1 cellular context compared by ENCODE assay signal in the genomic region with DNA sequence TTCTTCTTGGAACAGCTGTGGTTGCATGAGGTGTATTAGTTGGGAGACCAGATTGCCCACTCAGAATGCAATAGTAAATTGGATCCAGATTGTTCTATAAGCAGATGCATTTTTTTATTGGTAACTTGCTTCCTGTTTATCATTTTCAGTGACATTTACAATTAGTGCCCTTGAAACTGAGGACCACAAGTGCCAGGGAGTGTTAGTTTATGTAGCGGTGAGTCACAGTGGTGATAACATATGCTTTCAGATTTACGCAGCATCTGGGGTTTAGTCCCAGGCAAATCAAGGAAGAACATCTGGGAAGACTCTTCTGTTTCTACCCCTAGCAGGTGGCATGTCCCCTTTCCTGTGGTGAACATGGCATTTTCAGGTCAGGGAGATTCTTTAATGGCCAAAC.
TF ChIP-seq lines count a peak whose summit lies in the region.

No MANE protein-coding gene starts in this region.

TF ChIP-seq in HEK293, 187 proteins besides CTCF, POLR2A, EP300 and RAD21 (continued from another document and continues in another):
- no peak for TF ChIP-seq ZNF610 (tag by site-specific recombination; IDR thresholded peaks at IDR 0.05; ENCODE audit: borderline replicate concordance)
- TF ChIP-seq GLIS1 (tag by site-specific recombination; IDR thresholded peaks at IDR 0.05): no peak
- no peak for TF ChIP-seq ZNF112 (tag by site-specific recombination; IDR thresholded peaks at IDR 0.05)
- TF ChIP-seq ZNF433 (tag by site-specific recombination; IDR thresholded peaks at IDR 0.05; ENCODE audit: low read depth): no peak
- 0 out of 2 replicates have a peak, but pooled peaks have one; percentile 12 for TF ChIP-seq ZNF10 (tag by site-specific recombination; IDR thresholded peaks at IDR 0.05)
- TF ChIP-seq ZNF394 (tag by site-specific recombination; IDR thresholded peaks at IDR 0.05; ENCODE audit: borderline replicate concordance): no peak
- no peak for TF ChIP-seq ZNF184 (tag by site-specific recombination; IDR thresholded peaks at IDR 0.05)
- no peak for TF ChIP-seq YY2 (tag by site-specific recombination; IDR thresholded peaks at IDR 0.05)
- no peak for TF ChIP-seq KLF8 (tag by site-specific recombination; IDR thresholded peaks at IDR 0.05)
- no peak for TF ChIP-seq ZNF548 (tag by site-specific recombination; IDR thresholded peaks at IDR 0.05)
- TF ChIP-seq SCRT2 (tag by site-specific recombination; IDR thresholded peaks at IDR 0.05): no peak
- TF ChIP-seq, protein P1, sequence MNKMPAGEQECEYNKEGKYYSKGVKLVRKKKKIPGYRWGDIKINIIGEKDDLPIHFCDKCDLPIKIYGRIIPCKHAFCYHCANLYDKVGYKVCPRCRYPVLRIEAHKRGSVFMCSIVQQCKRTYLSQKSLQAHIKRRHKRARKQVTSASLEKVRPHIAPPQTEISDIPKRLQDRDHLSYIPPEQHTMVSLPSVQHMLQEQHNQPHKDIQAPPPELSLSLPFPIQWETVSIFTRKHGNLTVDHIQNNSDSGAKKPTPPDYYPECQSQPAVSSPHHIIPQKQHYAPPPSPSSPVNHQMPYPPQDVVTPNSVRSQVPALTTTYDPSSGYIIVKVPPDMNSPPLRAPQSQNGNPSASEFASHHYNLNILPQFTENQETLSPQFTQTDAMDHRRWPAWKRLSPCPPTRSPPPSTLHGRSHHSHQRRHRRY (tag by site-specific recombination; IDR thresholded peaks at IDR 0.05): no peak
- TF ChIP-seq FEZF1 (tag by site-specific recombination; IDR thresholded peaks at IDR 0.05): peak; percentile 89
- no peak for TF ChIP-seq ZNF660 (tag by site-specific recombination; IDR thresholded peaks at IDR 0.05)
- TF ChIP-seq, protein P2, sequence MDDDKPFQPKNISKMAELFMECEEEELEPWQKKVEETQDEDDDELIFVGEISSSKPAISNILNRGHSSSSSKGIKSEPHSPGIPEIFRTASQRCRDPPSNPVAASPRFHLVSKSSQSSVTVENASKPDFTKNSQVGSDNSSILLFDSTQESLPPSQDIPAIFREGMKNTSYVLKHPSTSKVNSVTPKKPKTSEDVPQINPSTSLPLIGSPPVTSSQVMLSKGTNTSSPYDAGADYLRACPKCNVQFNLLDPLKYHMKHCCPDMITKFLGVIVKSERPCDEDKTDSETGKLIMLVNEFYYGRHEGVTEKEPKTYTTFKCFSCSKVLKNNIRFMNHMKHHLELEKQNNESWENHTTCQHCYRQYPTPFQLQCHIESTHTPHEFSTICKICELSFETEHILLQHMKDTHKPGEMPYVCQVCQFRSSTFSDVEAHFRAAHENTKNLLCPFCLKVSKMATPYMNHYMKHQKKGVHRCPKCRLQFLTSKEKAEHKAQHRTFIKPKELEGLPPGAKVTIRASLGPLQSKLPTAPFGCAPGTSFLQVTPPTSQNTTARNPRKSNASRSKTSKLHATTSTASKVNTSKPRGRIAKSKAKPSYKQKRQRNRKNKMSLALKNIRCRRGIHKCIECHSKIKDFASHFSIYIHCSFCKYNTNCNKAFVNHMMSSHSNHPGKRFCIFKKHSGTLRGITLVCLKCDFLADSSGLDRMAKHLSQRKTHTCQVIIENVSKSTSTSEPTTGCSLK (tag by site-specific recombination; IDR thresholded peaks at IDR 0.05): no peak
- TF ChIP-seq ZNF223 (tag by site-specific recombination; IDR thresholded peaks at IDR 0.05): no peak
- no peak for TF ChIP-seq ZNF792 (tag by site-specific recombination; IDR thresholded peaks at IDR 0.05)
- TF ChIP-seq ZNF221 (tag by site-specific recombination; IDR thresholded peaks at IDR 0.05; ENCODE audit: borderline replicate concordance): no peak
- TF ChIP-seq ZNF837 (tag by site-specific recombination; IDR thresholded peaks at IDR 0.05): no peak
- no peak for TF ChIP-seq ZNF426 (tag by site-specific recombination; IDR thresholded peaks at IDR 0.05)
- no peak for TF ChIP-seq SP2 (tag by site-specific recombination; IDR thresholded peaks at IDR 0.05)
- no peak for TF ChIP-seq ZNF114 (tag by site-specific recombination; IDR thresholded peaks at IDR 0.05)
- TF ChIP-seq ZBTB21 (tag by site-specific recombination; IDR thresholded peaks at IDR 0.05): peak; percentile 49; the same call in 1 of the 2 replicates
- no peak for TF ChIP-seq ZNF76 (tag by site-specific recombination; IDR thresholded peaks at IDR 0.05; ENCODE audit: borderline replicate concordance, low read depth)
- TF ChIP-seq, protein P3, sequence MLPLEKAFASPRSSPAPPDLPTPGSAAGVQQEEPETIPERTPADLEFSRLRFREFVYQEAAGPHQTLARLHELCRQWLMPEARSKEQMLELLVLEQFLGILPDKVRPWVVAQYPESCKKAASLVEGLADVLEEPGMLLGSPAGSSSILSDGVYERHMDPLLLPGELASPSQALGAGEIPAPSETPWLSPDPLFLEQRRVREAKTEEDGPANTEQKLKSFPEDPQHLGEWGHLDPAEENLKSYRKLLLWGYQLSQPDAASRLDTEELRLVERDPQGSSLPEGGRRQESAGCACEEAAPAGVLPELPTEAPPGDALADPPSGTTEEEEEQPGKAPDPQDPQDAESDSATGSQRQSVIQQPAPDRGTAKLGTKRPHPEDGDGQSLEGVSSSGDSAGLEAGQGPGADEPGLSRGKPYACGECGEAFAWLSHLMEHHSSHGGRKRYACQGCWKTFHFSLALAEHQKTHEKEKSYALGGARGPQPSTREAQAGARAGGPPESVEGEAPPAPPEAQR (tag by site-specific recombination; IDR thresholded peaks at IDR 0.05): no peak
- no peak for TF ChIP-seq SP3 (tag by site-specific recombination; IDR thresholded peaks at IDR 0.05)
- TF ChIP-seq ZNF529 (tag by site-specific recombination; IDR thresholded peaks at IDR 0.05; ENCODE audit: insufficient replicate concordance): no peak
- peak; percentile 83 for TF ChIP-seq ZXDB (tag by site-specific recombination; IDR thresholded peaks at IDR 0.05)
- peak; percentile 67 for TF ChIP-seq ZBTB48 (tag by site-specific recombination; IDR thresholded peaks at IDR 0.05)
- no peak for TF ChIP-seq TCF7L2 (IDR thresholded peaks at IDR 0.05; ENCODE audit: borderline replicate concordance, low read depth, low read length)
- no peak for TF ChIP-seq ZNF335 (tag by site-specific recombination; conservative IDR thresholded peaks at IDR 0.05)
- peak; percentile 74 for TF ChIP-seq ZNF629 (tag by site-specific recombination; IDR thresholded peaks at IDR 0.05)
- no peak for TF ChIP-seq ZNF654 (tag by site-specific recombination; IDR thresholded peaks at IDR 0.05; ENCODE audit: low read depth)
- TF ChIP-seq BCL11B (tag by site-specific recombination; IDR thresholded peaks at IDR 0.05; ENCODE audit: low read depth): no peak
- no peak for TF ChIP-seq YY1 (tag by site-specific recombination; IDR thresholded peaks at IDR 0.05)
- no peak for TF ChIP-seq ZNF510 (tag by site-specific recombination; IDR thresholded peaks at IDR 0.05; ENCODE audit: insufficient replicate concordance)
- TF ChIP-seq, protein P4, sequence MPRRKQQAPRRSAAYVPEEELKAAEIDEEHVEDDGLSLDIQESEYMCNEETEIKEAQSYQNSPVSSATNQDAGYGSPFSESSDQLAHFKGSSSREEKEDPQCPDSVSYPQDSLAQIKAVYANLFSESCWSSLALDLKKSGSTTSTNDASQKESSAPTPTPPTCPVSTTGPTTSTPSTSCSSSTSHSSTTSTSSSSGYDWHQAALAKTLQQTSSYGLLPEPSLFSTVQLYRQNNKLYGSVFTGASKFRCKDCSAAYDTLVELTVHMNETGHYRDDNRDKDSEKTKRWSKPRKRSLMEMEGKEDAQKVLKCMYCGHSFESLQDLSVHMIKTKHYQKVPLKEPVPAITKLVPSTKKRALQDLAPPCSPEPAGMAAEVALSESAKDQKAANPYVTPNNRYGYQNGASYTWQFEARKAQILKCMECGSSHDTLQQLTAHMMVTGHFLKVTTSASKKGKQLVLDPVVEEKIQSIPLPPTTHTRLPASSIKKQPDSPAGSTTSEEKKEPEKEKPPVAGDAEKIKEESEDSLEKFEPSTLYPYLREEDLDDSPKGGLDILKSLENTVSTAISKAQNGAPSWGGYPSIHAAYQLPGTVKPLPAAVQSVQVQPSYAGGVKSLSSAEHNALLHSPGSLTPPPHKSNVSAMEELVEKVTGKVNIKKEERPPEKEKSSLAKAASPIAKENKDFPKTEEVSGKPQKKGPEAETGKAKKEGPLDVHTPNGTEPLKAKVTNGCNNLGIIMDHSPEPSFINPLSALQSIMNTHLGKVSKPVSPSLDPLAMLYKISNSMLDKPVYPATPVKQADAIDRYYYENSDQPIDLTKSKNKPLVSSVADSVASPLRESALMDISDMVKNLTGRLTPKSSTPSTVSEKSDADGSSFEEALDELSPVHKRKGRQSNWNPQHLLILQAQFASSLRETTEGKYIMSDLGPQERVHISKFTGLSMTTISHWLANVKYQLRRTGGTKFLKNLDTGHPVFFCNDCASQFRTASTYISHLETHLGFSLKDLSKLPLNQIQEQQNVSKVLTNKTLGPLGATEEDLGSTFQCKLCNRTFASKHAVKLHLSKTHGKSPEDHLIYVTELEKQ (tag by site-specific recombination; IDR thresholded peaks at IDR 0.05; ENCODE audit: borderline replicate concordance): 0 out of 2 replicates have a peak, but pooled peaks have one; percentile 13
- no peak for TF ChIP-seq ZNF701 (tag by site-specific recombination; IDR thresholded peaks at IDR 0.05)
- TF ChIP-seq, protein P5, sequence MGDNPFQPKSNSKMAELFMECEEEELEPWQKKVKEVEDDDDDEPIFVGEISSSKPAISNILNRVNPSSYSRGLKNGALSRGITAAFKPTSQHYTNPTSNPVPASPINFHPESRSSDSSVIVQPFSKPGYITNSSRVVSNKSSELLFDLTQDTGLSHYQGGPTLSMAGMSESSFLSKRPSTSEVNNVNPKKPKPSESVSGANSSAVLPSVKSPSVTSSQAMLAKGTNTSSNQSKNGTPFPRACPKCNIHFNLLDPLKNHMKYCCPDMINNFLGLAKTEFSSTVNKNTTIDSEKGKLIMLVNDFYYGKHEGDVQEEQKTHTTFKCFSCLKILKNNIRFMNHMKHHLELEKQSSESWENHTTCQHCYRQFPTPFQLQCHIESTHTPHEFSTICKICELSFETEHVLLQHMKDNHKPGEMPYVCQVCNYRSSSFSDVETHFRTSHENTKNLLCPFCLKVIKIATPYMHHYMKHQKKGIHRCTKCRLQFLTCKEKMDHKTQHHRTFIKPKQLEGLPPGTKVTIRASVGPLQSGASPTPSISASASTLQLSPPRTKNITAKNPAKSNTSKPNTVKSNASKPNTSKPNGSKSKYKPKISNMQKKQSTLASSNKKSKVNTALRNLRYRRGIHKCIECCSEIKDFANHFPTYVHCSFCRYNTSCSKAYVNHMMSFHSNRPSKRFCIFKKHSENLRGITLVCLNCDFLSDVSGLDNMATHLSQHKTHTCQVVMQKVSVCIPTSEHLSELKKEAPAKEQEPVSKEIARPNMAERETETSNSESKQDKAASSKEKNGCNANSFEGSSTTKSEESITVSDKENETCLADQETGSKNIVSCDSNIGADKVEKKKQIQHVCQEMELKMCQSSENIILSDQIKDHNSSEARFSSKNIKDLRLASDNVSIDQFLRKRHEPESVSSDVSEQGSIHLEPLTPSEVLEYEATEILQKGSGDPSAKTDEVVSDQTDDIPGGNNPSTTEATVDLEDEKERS (tag by site-specific recombination; IDR thresholded peaks at IDR 0.05): no peak
- no peak for TF ChIP-seq ZNF391 (tag by site-specific recombination; IDR thresholded peaks at IDR 0.05; ENCODE audit: borderline replicate concordance, low read depth)
- no peak for TF ChIP-seq ZNF155 (tag by site-specific recombination; IDR thresholded peaks at IDR 0.05)
- no peak for TF ChIP-seq ZNF571 (tag by site-specific recombination; IDR thresholded peaks at IDR 0.05)
- no peak for TF ChIP-seq ZNF560 (tag by site-specific recombination; IDR thresholded peaks at IDR 0.05; ENCODE audit: borderline replicate concordance)
- peak; percentile 93 for TF ChIP-seq ZNF843 (tag by site-specific recombination; IDR thresholded peaks at IDR 0.05)
- TF ChIP-seq ZNF311 (tag by site-specific recombination; IDR thresholded peaks at IDR 0.05; ENCODE audit: borderline replicate concordance): no peak
- TF ChIP-seq ZNF624 (tag by site-specific recombination; IDR thresholded peaks at IDR 0.05): no peak
- TF ChIP-seq ZNF404 (tag by site-specific recombination; IDR thresholded peaks at IDR 0.05): no peak
- TF ChIP-seq, protein P6, sequence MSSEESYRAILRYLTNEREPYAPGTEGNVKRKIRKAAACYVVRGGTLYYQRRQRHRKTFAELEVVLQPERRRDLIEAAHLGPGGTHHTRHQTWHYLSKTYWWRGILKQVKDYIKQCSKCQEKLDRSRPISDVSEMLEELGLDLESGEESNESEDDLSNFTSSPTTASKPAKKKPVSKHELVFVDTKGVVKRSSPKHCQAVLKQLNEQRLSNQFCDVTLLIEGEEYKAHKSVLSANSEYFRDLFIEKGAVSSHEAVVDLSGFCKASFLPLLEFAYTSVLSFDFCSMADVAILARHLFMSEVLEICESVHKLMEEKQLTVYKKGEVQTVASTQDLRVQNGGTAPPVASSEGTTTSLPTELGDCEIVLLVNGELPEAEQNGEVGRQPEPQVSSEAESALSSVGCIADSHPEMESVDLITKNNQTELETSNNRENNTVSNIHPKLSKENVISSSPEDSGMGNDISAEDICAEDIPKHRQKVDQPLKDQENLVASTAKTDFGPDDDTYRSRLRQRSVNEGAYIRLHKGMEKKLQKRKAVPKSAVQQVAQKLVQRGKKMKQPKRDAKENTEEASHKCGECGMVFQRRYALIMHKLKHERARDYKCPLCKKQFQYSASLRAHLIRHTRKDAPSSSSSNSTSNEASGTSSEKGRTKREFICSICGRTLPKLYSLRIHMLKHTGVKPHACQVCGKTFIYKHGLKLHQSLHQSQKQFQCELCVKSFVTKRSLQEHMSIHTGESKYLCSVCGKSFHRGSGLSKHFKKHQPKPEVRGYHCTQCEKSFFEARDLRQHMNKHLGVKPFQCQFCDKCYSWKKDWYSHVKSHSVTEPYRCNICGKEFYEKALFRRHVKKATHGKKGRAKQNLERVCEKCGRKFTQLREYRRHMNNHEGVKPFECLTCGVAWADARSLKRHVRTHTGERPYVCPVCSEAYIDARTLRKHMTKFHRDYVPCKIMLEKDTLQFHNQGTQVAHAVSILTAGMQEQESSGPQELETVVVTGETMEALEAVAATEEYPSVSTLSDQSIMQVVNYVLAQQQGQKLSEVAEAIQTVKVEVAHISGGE (tag by site-specific recombination; conservative IDR thresholded peaks at IDR 0.05; ENCODE audit: low read depth): no peak
- TF ChIP-seq ZNF473 (tag by site-specific recombination; IDR thresholded peaks at IDR 0.05): no peak
- TF ChIP-seq, protein P7, sequence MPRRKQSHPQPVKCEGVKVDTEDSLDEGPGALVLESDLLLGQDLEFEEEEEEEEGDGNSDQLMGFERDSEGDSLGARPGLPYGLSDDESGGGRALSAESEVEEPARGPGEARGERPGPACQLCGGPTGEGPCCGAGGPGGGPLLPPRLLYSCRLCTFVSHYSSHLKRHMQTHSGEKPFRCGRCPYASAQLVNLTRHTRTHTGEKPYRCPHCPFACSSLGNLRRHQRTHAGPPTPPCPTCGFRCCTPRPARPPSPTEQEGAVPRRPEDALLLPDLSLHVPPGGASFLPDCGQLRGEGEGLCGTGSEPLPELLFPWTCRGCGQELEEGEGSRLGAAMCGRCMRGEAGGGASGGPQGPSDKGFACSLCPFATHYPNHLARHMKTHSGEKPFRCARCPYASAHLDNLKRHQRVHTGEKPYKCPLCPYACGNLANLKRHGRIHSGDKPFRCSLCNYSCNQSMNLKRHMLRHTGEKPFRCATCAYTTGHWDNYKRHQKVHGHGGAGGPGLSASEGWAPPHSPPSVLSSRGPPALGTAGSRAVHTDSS (tag by site-specific recombination; IDR thresholded peaks at IDR 0.05): no peak
- TF ChIP-seq ZFP3 (tag by site-specific recombination; IDR thresholded peaks at IDR 0.05; ENCODE audit: low read depth): no peak
- TF ChIP-seq ZFP69B (tag by site-specific recombination; IDR thresholded peaks at IDR 0.05): no peak
- TF ChIP-seq ZFHX2 (tag by site-specific recombination; conservative IDR thresholded peaks at IDR 0.05): no peak
